ENCODE assay signal across 11 cellular contexts in genomic region chr10:14645239-14645960, GRCh38.
A peak's percentile ranks its signal among the peaks of the same experiment; 100 is the strongest.
DNase-seq lines count a peak whose midpoint lies in the region; ATAC-seq, FAIRE-seq and TF ChIP-seq lines count a peak whose summit lies in the region.
"Had no signal": no experiment of that assay in that cellular context is flagged by ENCODE, and none has a peak within 500 bp of the region (broad histone marks: within the 10 kb centered on the region; RNA-seq: fewer than 3 reads in every experiment).

No MANE protein-coding gene starts in this region.

- ATAC-seq in GM19438 (IDR thresholded peaks at IDR 0.05; ENCODE audit: low read depth, unreplicated experiment) (peak; percentile 40), HG03354 (IDR thresholded peaks at IDR 0.05; ENCODE audit: poor library complexity, severe bottlenecking, unreplicated experiment) (peak; percentile 31), HG02763 (IDR thresholded peaks at IDR 0.05; ENCODE audit: unreplicated experiment) (no peak)
- ATAC-seq: lower lobe of right lung had no signal

- no peak for TF ChIP-seq POLR2A in GM12891 (IDR thresholded peaks at IDR 0.05; ENCODE audit: low read depth, low read length)

- peak; percentile 94 for FAIRE-seq in GM12891 (lab: Jason Lieb, UNC)
- FAIRE-seq in HTR-8/SVneo (lab: Jason Lieb, UNC), result no peak

- DNase-seq in GM12891 (ENCODE audit: insufficient read length, low spot score), result no peak
- peak; percentile 36 for DNase-seq in germinal center (ENCODE audit: low spot score)
- no peak for DNase-seq in effector CD4-positive, alpha-beta T cell
- DNase-seq in HTR-8/SVneo (ENCODE audit: insufficient read length, low spot score), result no peak
- no peak for DNase-seq in NK-92 treated with Interleukin-12 subunit alpha and Interleukin-12 subunit beta, amount 100 ng/mL, for 24 hours (lab: John Stamatoyannopoulos, UW)
- DNase-seq: foreskin fibroblast, lower lobe of right lung, NCI-H1436 had no signal

TF ChIP-seq in GM12891, 5 proteins besides CTCF, POLR2A, EP300 and RAD21:
- no peak for TF ChIP-seq SPI1 (IDR thresholded peaks at IDR 0.05; ENCODE audit: low read depth, low read length)
- no peak for TF ChIP-seq POLR2AphosphoS5 (IDR thresholded peaks at IDR 0.05; ENCODE audit: low read depth, low read length)
- no peak for TF ChIP-seq PAX5 (IDR thresholded peaks at IDR 0.05; ENCODE audit: insufficient read depth, low read length, severe bottlenecking)
- TF ChIP-seq POU2F2 (IDR thresholded peaks at IDR 0.05; ENCODE audit: low read depth, low read length), result no peak
- TF ChIP-seq TAF1 (IDR thresholded peaks at IDR 0.05; ENCODE audit: low read depth, low read length), result no peak
